Comparison of ENCODE assay signal across 9 cellular contexts in genomic region chr9:116450378-116451139, GRCh38.
DNase-seq lines count a peak whose midpoint lies in the region; ATAC-seq and TF ChIP-seq lines count a peak whose summit lies in the region.
"Had no signal": no experiment of that assay in that cellular context is flagged by ENCODE, and none has a peak within 500 bp of the region (broad histone marks: within the 10 kb centered on the region; RNA-seq: fewer than 3 reads in every experiment).

No MANE protein-coding gene starts in this region.

- WGBS in ovary, 3 donors = 30 to 42% (median 36%) methylated on average over 3 of the region's 3 CpGs

- TF ChIP-seq CTCF in A673 (conservative IDR thresholded peaks at IDR 0.05; ENCODE audit: low read depth, low read length) (no peak), ovary (IDR thresholded peaks at IDR 0.05) (no peak)

- H3K4me3 ChIP-seq in skeletal muscle cell (ENCODE audit: low read depth, low read length) = no peak overlapping the region
- H3K4me3 ChIP-seq in A673 (ENCODE audit: low read depth, low read length, poor library complexity, severe bottlenecking) = no peak overlapping the region
- no peak overlapping the region for H3K4me3 ChIP-seq in ovary

- H3K9me3 ChIP-seq in A673 (ENCODE audit: low read depth, low read length, poor library complexity, severe bottlenecking) (no peaks in the 10 kb centered on the region), ovary (no peaks in the 10 kb centered on the region)

- DNase-seq in astrocyte of the hippocampus (ENCODE audit: low read depth, low spot score) = peak; percentile 96
- peak; percentile 97 for DNase-seq in skeletal muscle cell (ENCODE audit: low read depth)
- no peak for DNase-seq in A673 (ENCODE audit: low spot score)
- DNase-seq in NCI-H1105 (lab: John Stamatoyannopoulos, UW) = no peak
- no peak for DNase-seq in NCI-H2227 (lab: John Stamatoyannopoulos, UW; ENCODE audit: unreplicated experiment)
- DNase-seq in ovary = no peak
- DNase-seq: activated CD4-positive, alpha-beta T cell treated with anti-CD3 and anti-CD28 coated beads, Interleukin-2, amount 10 ng/mL, durations not matched to agents 24 days and 14 days had no signal

- TF ChIP-seq EP300 in ovary (IDR thresholded peaks at IDR 0.05) = no peak

- intact Hi-C loops in A673 (cut with micrococcal nuclease; ENCODE audit: unreplicated experiment) = no loop called here
- intact Hi-C loops in ovary (cut with DNase I) = no loop called here

- no peaks in the 10 kb centered on the region for H3K36me3 ChIP-seq in A673 (ENCODE audit: insufficient read depth, low read length, poor library complexity, severe bottlenecking)
- H3K36me3 ChIP-seq in ovary = no peaks in the 10 kb centered on the region

- no peaks in the 10 kb centered on the region for H3K4me1 ChIP-seq in A673 (ENCODE audit: insufficient read depth, low read length, poor library complexity, severe bottlenecking)
- no peaks in the 10 kb centered on the region for H3K4me1 ChIP-seq in ovary (ENCODE audit: insufficient read depth)

- no peak overlapping the region for H3K27ac ChIP-seq in A673 (ENCODE audit: low read depth, low read length, poor library complexity, severe bottlenecking)
- H3K27ac ChIP-seq in ovary = no peak overlapping the region

- no peaks in the 10 kb centered on the region for H3K27me3 ChIP-seq in A673 (replicated peaks; ENCODE audit: insufficient read depth, low read depth, low read length, poor library complexity)
- no peaks in the 10 kb centered on the region for H3K27me3 ChIP-seq in ovary

- CTCF ChIA-PET in A673 (lab: Charles Lee) = no interaction called here

- BruUV-seq in A673 (replicated peaks; lab: Mats Ljungman, UMichigan) = no TSS peak

- ATAC-seq in GM19395 (IDR thresholded peaks at IDR 0.05; ENCODE audit: unreplicated experiment) (peak; percentile 94), HG03064 (IDR thresholded peaks at IDR 0.05; ENCODE audit: low read depth, unreplicated experiment) (peak; percentile 90)

- no peak for TF ChIP-seq POLR2A in ovary (IDR thresholded peaks at IDR 0.05)

- POLR2A ChIA-PET in A673 (lab: Charles Lee; ENCODE audit: low non-redundant PET) = no interaction called here

Comparison
In these comparisons a context has a peak if more than half of its experiments do, and no peak if none do; other contexts are left out.
1. DNase-seq: peak in astrocyte of the hippocampus (single experiment) and skeletal muscle cell (single experiment); none in A673 (single experiment), NCI-H1105 (single experiment), NCI-H2227 (single experiment) and ovary (0 of 5).